ENCODE assay signal across 20 cellular contexts in genomic region chr3:191360620-191361019, GRCh38. TPM values are rescaled to one million over a fixed set of nuclear protein-coding genes. Genes with fewer than 3 reads are reported as not detected.
A peak's percentile ranks its signal among the peaks of the same experiment; 100 is the strongest.
DNase-seq lines count a peak whose midpoint lies in the region; ATAC-seq, FAIRE-seq and TF ChIP-seq lines count a peak whose summit lies in the region.
"Had no signal": no experiment of that assay in that cellular context is flagged by ENCODE, and none has a peak within 500 bp of the region (broad histone marks: within the 10 kb centered on the region; RNA-seq: fewer than 3 reads in every experiment).

No MANE protein-coding gene starts in this region.

- H3K9me3 Mint-ChIP-seq in MCF 10A (ENCODE audit: unreplicated experiment): no peaks in the 10 kb centered on the region
- no peaks in the 10 kb centered on the region for H3K9me3 Mint-ChIP-seq in naive B cell

- ATAC-seq in K562 (no peak), naive B cell (ENCODE audit: low read depth in 2 of 2) (no peak), GM18873 (IDR thresholded peaks at IDR 0.05; ENCODE audit: low FRiP score, unreplicated experiment) (no peak), HG03442 (IDR thresholded peaks at IDR 0.05; ENCODE audit: unreplicated experiment) (no peak)
- ATAC-seq: Right ventricle myocardium inferior had no signal

- no peak for TF ChIP-seq EP300 in K562 (IDR thresholded peaks at IDR 0.05; ENCODE audit: low read length)

- H3K27me3 Mint-ChIP-seq in MCF 10A (ENCODE audit: insufficient read depth, unreplicated experiment): no peaks in the 10 kb centered on the region
- no peaks in the 10 kb centered on the region for H3K27me3 Mint-ChIP-seq in naive B cell
- H3K27me3 Mint-ChIP-seq: CD8-positive, alpha-beta memory T cell had no signal

- H3K4me3 Mint-ChIP-seq in MCF 10A (ENCODE audit: unreplicated experiment): no peak overlapping the region
- no peak overlapping the region for H3K4me3 Mint-ChIP-seq in naive B cell
- H3K4me3 Mint-ChIP-seq: CD8-positive, alpha-beta memory T cell had no signal

- H3K27ac ChIP-seq in breast epithelium (no peak overlapping the region), K562 (ENCODE audit: extremely low read depth, low read depth, low read length) (no peak overlapping the region)
- H3K27ac ChIP-seq: BLaER1 had no signal

- TF ChIP-seq POLR2A in breast epithelium (IDR thresholded peaks at IDR 0.05): no peak
- TF ChIP-seq POLR2A in K562 (conservative IDR thresholded peaks at IDR 0.05): no peak

- no peak overlapping the region for H3K9ac ChIP-seq in K562 (ENCODE audit: insufficient read depth in 1 of 2, low read depth in 2 of 2, low read length in 2 of 2)
- H3K9ac ChIP-seq: BLaER1 had no signal

- H3K4me1 Mint-ChIP-seq in MCF 10A (ENCODE audit: insufficient read depth, unreplicated experiment) (peaks cover 42% of the 10 kb centered on the region), naive B cell (peaks cover 19 to 26% (median 26%) of the 10 kb centered on the region in 3 donors)

- peaks cover 5% of the 10 kb centered on the region; the same call in 1 of the 3 replicates for H3K79me2 ChIP-seq in K562 (ENCODE audit: control insufficient read depth, insufficient read depth, low read length)

- FAIRE-seq in K562 (lab: Jason Lieb, UNC): no peak
- FAIRE-seq: GM12892 had no signal

- H3K4me1 ChIP-seq in breast epithelium (peaks cover 0 to 6% of the 10 kb centered on the region in 2 donors), K562 (replicated peaks in 1 of 2; ENCODE audit: control insufficient read depth in 2 of 2, insufficient read depth in 2 of 2, low read length in 2 of 2) (no peaks in the 10 kb centered on the region)

- no peaks in the 10 kb centered on the region for H3K27me3 ChIP-seq in breast epithelium
- H3K27me3 ChIP-seq in K562 (ENCODE audit: control insufficient read depth in 2 of 2, insufficient read depth in 2 of 2, low read length in 2 of 2): no peaks in the 10 kb centered on the region
- H3K27me3 ChIP-seq: BLaER1 had no signal

- H3K9me3 ChIP-seq in breast epithelium (no peaks in the 10 kb centered on the region), K562 (replicated peaks; ENCODE audit: control insufficient read depth, insufficient read depth, low read depth, low read length) (no peaks in the 10 kb centered on the region)
- H3K9me3 ChIP-seq: BLaER1 had no signal

- TF ChIP-seq CTCF in MCF 10A (IDR thresholded peaks at IDR 0.05; ENCODE audit: unreplicated experiment) (no peak), breast epithelium (IDR thresholded peaks at IDR 0.05) (no peak), K562 (IDR thresholded peaks at IDR 0.05 in 2 of 3, conservative IDR thresholded peaks at IDR 0.05 in 1 of 3; ENCODE audit: insufficient read depth in 2 of 3, low read depth in 1 of 3, low read length in 3 of 3) (no peak)

- no peak overlapping the region for H2AFZ ChIP-seq in K562 (ENCODE audit: low read depth, low read length)

- intact Hi-C loops in MCF 10A (cut with micrococcal nuclease): no loop called here
- intact Hi-C loops in breast epithelium (cut with DNase I; ENCODE audit: low total_unique reads): no loop called here
- intact Hi-C loops in K562 (cut with micrococcal nuclease): no loop called here

- peak overlapping the region; percentile 21 for H3K27ac Mint-ChIP-seq in MCF 10A (ENCODE audit: low read depth, unreplicated experiment)
- H3K27ac Mint-ChIP-seq in naive B cell: peak overlapping the region in 4 of 6 donors; percentile 12 to 92 (median 60)
- H3K27ac Mint-ChIP-seq: CD8-positive, alpha-beta memory T cell had no signal

- WGBS in K562 (ENCODE audit: insufficient coverage, low coverage, missing lambda C conversion rate): 67% methylated on average over 3 of the region's 3 CpGs

- H3K36me3 ChIP-seq in breast epithelium (peaks cover 4% of the 10 kb centered on the region), K562 (ENCODE audit: control insufficient read depth, insufficient read depth, low read length) (peaks cover 63% of the 10 kb centered on the region)

- no peaks in the 10 kb centered on the region for H4K20me1 ChIP-seq in K562 (replicated peaks; ENCODE audit: control insufficient read depth, insufficient read depth, low read length)

- H3K9me1 ChIP-seq in K562 (ENCODE audit: control insufficient read depth, insufficient read depth, low read length): no peaks in the 10 kb centered on the region

- in situ Hi-C loops in K562 (cut with MboI): no loop called here

- TF ChIP-seq RAD21 in K562 (CRISPR knock-in tag; conservative IDR thresholded peaks at IDR 0.05 in 1 of 2, IDR thresholded peaks at IDR 0.05 in 1 of 2): no peak

- CTCF ChIA-PET in MCF 10A (lab: Yijun Ruan, JAX): interaction anchor here (0.6 to 1.6 kb wide), 5 partner anchors 11 to 1083 kb away, joined by 3 to 4 read pairs (median 3); no protein-coding TSS in a partner anchor
- CTCF ChIA-PET in K562 (lab: Yijun Ruan, JAX; ENCODE audit: low intra/inter-chr PET ratio): no interaction called here

- POLR2A ChIA-PET in MCF 10A (lab: Yijun Ruan, JAX): no interaction called here
- POLR2A ChIA-PET in K562 (lab: Yijun Ruan, JAX): interaction anchor here (1.2 kb wide), 1 partner anchor 86 kb away, joined by 3 read pairs; no protein-coding TSS in a partner anchor

- DNase-seq in MCF 10A (ENCODE audit: unreplicated experiment) (no peak), breast epithelium (ENCODE audit: low spot score in 2 of 2) (no peak), K562 (ENCODE audit: extremely low read depth in 1 of 4, low spot score in 3 of 4) (no peak), naive B cell (no peak), AG20443 (ENCODE audit: low spot score) (no peak)
- DNase-seq in stimulated activated CD8-positive, alpha-beta memory T cell treated with anti-CD3 and anti-CD28 coated beads, Interleukin-4, amount 100 ng/mL, for 48 hours: no peak
- DNase-seq: 8988T; CD8-positive, alpha-beta memory T cell; DMS 273 treated with DMSO at 0.1 percent for 48 hours; GF-D8; NCI-H1417; NCI-H2029; NCI-H2171 treated with DMSO at 0.1 percent for 48 hours; NCI-H774 had no signal

- no peak overlapping the region for H3K4me2 ChIP-seq in K562 (ENCODE audit: insufficient read depth, low read length)
- H3K4me2 ChIP-seq: BLaER1 had no signal

- H3K36me3 Mint-ChIP-seq in MCF 10A (ENCODE audit: insufficient read depth, unreplicated experiment): peaks cover 54% of the 10 kb centered on the region
- H3K36me3 Mint-ChIP-seq in naive B cell: peaks cover 35 to 47% of the 10 kb centered on the region in 2 donors

- no TSS peak for BruUV-seq in MCF 10A (replicated peaks; lab: Mats Ljungman, UMichigan)
- BruUV-seq in K562 (replicated peaks; lab: Mats Ljungman, UMichigan): TSS peak; percentile 12

- no peak overlapping the region for H3K4me3 ChIP-seq in breast epithelium
- no peak overlapping the region for H3K4me3 ChIP-seq in K562
- H3K4me3 ChIP-seq: BLaER1 had no signal

RNA-seq across cellular contexts. Expression of gene UTS2B, which starts 30.3 kb away (rescaled TPM):
- total RNA-seq in MCF 10A (2022) (0.26 TPM in 1 of 2 replicates, not detected in the other), breast epithelium (under 1 TPM in 1 of 3 donors, not detected in 2; 0.15 TPM), K562 (2014; rRNA removed) (not detected in 2 replicates), K562 (2014; rRNA removed; fragmentation: Illumina TruSeq; extraction: Trizol) (not detected in 2 replicates), K562 (2015; rRNA removed; fragmentation: Illumina TruSeq; extraction: Trizol) (not detected in 2 replicates), K562 (2021) (not detected in 2 replicates)
- not detected in 2 replicates for total RNA-seq in K562 (2011; cell fraction: chromatin; rRNA removed; ENCODE audit: low replicate concordance)
- 0.53 TPM in 1 of 2 replicates, not detected in the other for total RNA-seq in K562 (2011; cell fraction: nucleolus; rRNA removed)
- not detected in 2 replicates for total RNA-seq in K562 (2011; cell fraction: nucleoplasm; rRNA removed)
- polyA plus RNA-seq in K562 (2011; rRNA removed) (0.06 TPM in 1 of 2 replicates, not detected in the other), K562 (2014; fragmentation: Illumina TruSeq; extraction: Trizol) (not detected in 2 replicates), K562 (2014; fragmentation: Nextera tagmentation; extraction: Ambion mirVana) (not detected), K562 (2014; rRNA removed) (not detected in 2 replicates), naive B cell (ENCODE audit: low read depth in 6 of 6) (under 1 TPM in 4 of 6 donors, not detected in 2; 0.17 to 0.98 (median 0.67) TPM)
- polyA plus RNA-seq in K562 (2011; cell fraction: cytosol; rRNA removed): not detected in 2 replicates
- 0.27 TPM in 1 of 2 replicates, not detected in the other for polyA plus RNA-seq in K562 (2011; cell fraction: nucleus; rRNA removed)
- 0.24 TPM in 1 of 2 replicates, not detected in the other for polyA plus RNA-seq in K562 (2012)
- polyA minus RNA-seq in K562 (2011; rRNA and poly(A)+ RNA removed): 0.15 and 0.28 TPM in 2 replicates
- polyA minus RNA-seq in K562 (2011; cell fraction: cytosol; rRNA and poly(A)+ RNA removed): not detected in 2 replicates
- polyA minus RNA-seq in K562 (2011; cell fraction: nucleus; rRNA and poly(A)+ RNA removed): not detected in 2 replicates
- total RNA-seq: CD8-positive, alpha-beta memory T cell; Daoy had no signal
- polyA plus RNA-seq: CD8-positive, alpha-beta memory T cell had no signal

RNA-seq across cellular contexts. Expression of gene CCDC50, which starts 31.4 kb away (rescaled TPM):
- 100 and 115 TPM in 2 replicates for total RNA-seq in MCF 10A (2022)
- 100 to 1,000 TPM in 1 of 3 donors, 10 to 100 TPM in 2; 86.9 to 101 (median 93.4) TPM for total RNA-seq in breast epithelium
- total RNA-seq in K562 (2011; cell fraction: chromatin; rRNA removed; ENCODE audit: low replicate concordance): 23.2 and 44.5 TPM in 2 replicates
- 9.7 and 10.7 TPM in 2 replicates for total RNA-seq in K562 (2011; cell fraction: nucleolus; rRNA removed)
- 22.4 and 32.1 TPM in 2 replicates for total RNA-seq in K562 (2011; cell fraction: nucleoplasm; rRNA removed)
- total RNA-seq in K562 (2014; rRNA removed): 50.0 and 63.4 TPM in 2 replicates
- 42.4 and 47.6 TPM in 2 replicates for total RNA-seq in K562 (2014; rRNA removed; fragmentation: Illumina TruSeq; extraction: Trizol)
- 37.1 and 37.6 TPM in 2 replicates for total RNA-seq in K562 (2015; rRNA removed; fragmentation: Illumina TruSeq; extraction: Trizol)
- 44.3 and 44.9 TPM in 2 replicates for total RNA-seq in K562 (2021)
- polyA plus RNA-seq in K562 (2011; rRNA removed): 29.4 and 38.5 TPM in 2 replicates
- polyA plus RNA-seq in K562 (2011; cell fraction: cytosol; rRNA removed): 15.9 and 22.9 TPM in 2 replicates
- 16.3 and 24.7 TPM in 2 replicates for polyA plus RNA-seq in K562 (2011; cell fraction: nucleus; rRNA removed)
- polyA plus RNA-seq in K562 (2012): 29.2 and 45.8 TPM in 2 replicates
- polyA plus RNA-seq in K562 (2014; fragmentation: Illumina TruSeq; extraction: Trizol): 39.4 and 41.9 TPM in 2 replicates
- 10 to 100 TPM in 1 of 2 experiments, 1 to 10 TPM in 1; 8.4 to 10.9 TPM for polyA plus RNA-seq in K562 (2014; fragmentation: Nextera tagmentation; extraction: Ambion mirVana)
- polyA plus RNA-seq in K562 (2014; rRNA removed): 35.1 and 40.4 TPM in 2 replicates
- polyA minus RNA-seq in K562 (2011; rRNA and poly(A)+ RNA removed): 50.5 and 51.7 TPM in 2 replicates
- polyA minus RNA-seq in K562 (2011; cell fraction: cytosol; rRNA and poly(A)+ RNA removed): 24.1 and 24.2 TPM in 2 replicates
- 29.4 and 46.7 TPM in 2 replicates for polyA minus RNA-seq in K562 (2011; cell fraction: nucleus; rRNA and poly(A)+ RNA removed)
- polyA plus RNA-seq in naive B cell (ENCODE audit: low read depth in 6 of 6): 10 to 100 TPM; 40.0 to 68.7 (median 51.8) TPM
